In the genomic region with DNA sequence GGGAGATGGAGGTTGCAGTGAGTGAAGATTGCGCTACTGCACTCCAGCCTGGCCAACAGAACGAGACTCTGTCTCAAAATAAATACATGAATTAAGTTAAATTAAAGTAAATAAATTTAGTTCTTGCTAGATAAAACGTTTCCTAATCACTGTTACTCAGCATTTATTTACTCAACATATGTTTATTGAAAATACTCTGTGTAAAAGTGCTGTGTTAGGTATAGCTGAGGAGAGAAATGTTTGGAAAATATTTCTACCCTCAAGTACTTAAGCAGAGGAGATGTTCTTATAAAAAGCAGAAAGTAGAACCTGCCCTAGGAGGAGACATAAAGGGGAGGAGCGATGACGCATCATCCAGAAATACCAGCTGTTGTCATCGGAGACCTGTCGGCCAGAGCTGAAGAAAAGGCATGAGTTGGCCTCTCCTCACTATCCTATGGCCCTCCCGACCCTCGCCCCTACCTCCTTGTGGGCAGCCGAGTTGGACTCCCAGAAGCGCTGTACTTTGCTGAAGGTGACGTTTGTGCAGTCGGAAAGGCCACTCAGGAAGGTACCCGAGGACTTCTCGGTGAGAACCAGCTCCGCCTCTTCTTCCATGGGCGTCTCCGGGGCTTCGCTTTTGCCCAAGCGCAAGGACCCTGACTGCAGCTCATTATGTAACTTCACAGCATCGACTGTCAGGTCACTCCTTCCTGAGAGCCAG, we compare ENCODE assay signal across 8 cellular contexts. TPM values are rescaled to one million over a fixed set of nuclear protein-coding genes. Genes with fewer than 3 reads are reported as not detected.
A peak's percentile ranks its signal among the peaks of the same experiment; 100 is the strongest.
DNase-seq lines count a peak whose midpoint lies in the region; ATAC-seq and TF ChIP-seq lines count a peak whose summit lies in the region.

No MANE protein-coding gene starts in this region.

- peak overlapping the region; percentile 14 for H2AFZ ChIP-seq in ACC112 (ENCODE audit: low read length, unreplicated experiment)
- H2AFZ ChIP-seq in osteoblast (ENCODE audit: low read length) = peak overlapping the region; percentile 87

- peaks cover 4% of the 10 kb centered on the region for H3K4me1 ChIP-seq in ACC112 (ENCODE audit: control insufficient read depth, insufficient read depth, low read length, unreplicated experiment)
- H3K4me1 ChIP-seq in osteoblast (ENCODE audit: insufficient read depth, low read length) = peaks cover 7% of the 10 kb centered on the region

- H4K20me1 ChIP-seq in osteoblast (ENCODE audit: insufficient read depth, low read length) = peaks cover 3% of the 10 kb centered on the region

- H3K27ac Mint-ChIP-seq in activated CD8-positive, alpha-beta memory T cell treated with anti-CD3 and anti-CD28 coated beads, Interleukin-2, amount 10 ng/mL, durations not matched to agents 7 days and 5 days = peak overlapping the region; percentile 93

- H3K27ac ChIP-seq in ACC112 (ENCODE audit: low read depth, low read length) (peak overlapping the region; percentile 78), osteoblast (ENCODE audit: low read depth, low read length) (peak overlapping the region; percentile 97)

- H3K79me2 ChIP-seq in ACC112 (ENCODE audit: control insufficient read depth, insufficient read depth, low read length, unreplicated experiment) = peaks cover 7% of the 10 kb centered on the region
- H3K79me2 ChIP-seq in osteoblast (ENCODE audit: insufficient read depth, low read length) = peaks cover 13% of the 10 kb centered on the region

- peaks cover 15% of the 10 kb centered on the region for H3K4me1 Mint-ChIP-seq in activated CD8-positive, alpha-beta memory T cell treated with anti-CD3 and anti-CD28 coated beads, Interleukin-2, amount 10 ng/mL, durations not matched to agents 7 days and 5 days

- H3K4me3 Mint-ChIP-seq in activated CD8-positive, alpha-beta memory T cell treated with anti-CD3 and anti-CD28 coated beads, Interleukin-2, amount 10 ng/mL, durations not matched to agents 7 days and 5 days = peak overlapping the region; percentile 96

- no peaks in the 10 kb centered on the region for H3K9me3 Mint-ChIP-seq in activated CD8-positive, alpha-beta memory T cell treated with anti-CD3 and anti-CD28 coated beads, Interleukin-2, amount 10 ng/mL, durations not matched to agents 7 days and 5 days (ENCODE audit: low read depth)

- CTCF ChIA-PET in activated CD8-positive, alpha-beta memory T cell treated with anti-CD3 and anti-CD28 coated beads, Interleukin-2, amount 10 ng/mL, durations not matched to agents 7 days and 5 days (lab: Charles Lee) = interaction anchor here (0.9 to 5.5 kb wide), 6 partner anchors 12 to 153 kb away, joined by 4 to 53 read pairs (median 9); no protein-coding TSS in a partner anchor

- H3K27me3 ChIP-seq in ACC112 (ENCODE audit: insufficient read depth, low read length) (no peaks in the 10 kb centered on the region), osteoblast (ENCODE audit: insufficient read depth, low read length) (no peaks in the 10 kb centered on the region)

- no peak for TF ChIP-seq CTCF in GM12875 (IDR thresholded peaks at IDR 0.05; ENCODE audit: borderline replicate concordance, insufficient read depth, low read depth, low read length)
- TF ChIP-seq CTCF in osteoblast (IDR thresholded peaks at IDR 0.05; ENCODE audit: extremely low read depth, low read depth, low read length) = no peak

- no peaks in the 10 kb centered on the region for H3K9me3 ChIP-seq in osteoblast (ENCODE audit: low read depth, low read length)

- no peaks in the 10 kb centered on the region for H3K27me3 Mint-ChIP-seq in activated CD8-positive, alpha-beta memory T cell treated with anti-CD3 and anti-CD28 coated beads, Interleukin-2, amount 10 ng/mL, durations not matched to agents 7 days and 5 days

- peak overlapping the region; percentile 100 for H3K4me2 ChIP-seq in osteoblast (ENCODE audit: insufficient read depth, low read length)

- H3K36me3 ChIP-seq in ACC112 (ENCODE audit: insufficient read depth, low read length) = 0 out of 2 replicates have a peak, but pooled peaks cover 7% of the 10 kb centered on the region
- peaks cover 25% of the 10 kb centered on the region for H3K36me3 ChIP-seq in osteoblast (ENCODE audit: insufficient read depth, low read length)

- H3K36me3 Mint-ChIP-seq in activated CD8-positive, alpha-beta memory T cell treated with anti-CD3 and anti-CD28 coated beads, Interleukin-2, amount 10 ng/mL, durations not matched to agents 7 days and 5 days = peaks cover 8% of the 10 kb centered on the region

- peak; percentile 22 for ATAC-seq in activated CD8-positive, alpha-beta memory T cell treated with anti-CD3 and anti-CD28 coated beads, Interleukin-2, amount 10 ng/mL, durations not matched to agents 7 days and 5 days
- no peak for ATAC-seq in GM19455 (IDR thresholded peaks at IDR 0.05; ENCODE audit: unreplicated experiment)
- no peak for ATAC-seq in HG02870 (IDR thresholded peaks at IDR 0.05; ENCODE audit: unreplicated experiment)

- DNase-seq in NCI-H2227 treated with DMSO at 0.1 percent for 48 hours (lab: John Stamatoyannopoulos, UW) (peak; percentile 55), fibroblast of the conjunctiva (ENCODE audit: low read depth) (peak; percentile 21), osteoblast (ENCODE audit: insufficient read length, low spot score, missing footprints) (peak; percentile 87)
- peak; percentile 71 for DNase-seq in activated CD8-positive, alpha-beta memory T cell treated with anti-CD3 and anti-CD28 coated beads, Interleukin-2, amount 10 ng/mL, durations not matched to agents 7 days and 5 days

- H3K4me3 ChIP-seq in ACC112 (ENCODE audit: low read depth, low read length) (peak overlapping the region; percentile 84), GM12875 (ENCODE audit: low read depth, low read length) (peak overlapping the region; percentile 88), osteoblast (ENCODE audit: insufficient read depth, low read length) (peak overlapping the region; percentile 97)

RNA-seq across cellular contexts. Expression of a gene that starts 1.1 kb away (rescaled TPM):
- 10 to 100 TPM; 30.7 to 38.1 TPM for total RNA-seq in activated CD8-positive, alpha-beta memory T cell treated with anti-CD3 and anti-CD28 coated beads, Interleukin-2, amount 10 ng/mL, durations not matched to agents 7 days and 5 days
- total RNA-seq in osteoblast = 15.0 and 15.9 TPM in 2 replicates

RNA-seq across cellular contexts. Expression of a gene that starts 26.0 kb away (rescaled TPM):
- total RNA-seq in activated CD8-positive, alpha-beta memory T cell treated with anti-CD3 and anti-CD28 coated beads, Interleukin-2, amount 10 ng/mL, durations not matched to agents 7 days and 5 days = 100 to 1,000 TPM; 459 to 582 TPM
- 256 and 330 TPM in 2 replicates for total RNA-seq in osteoblast

RNA-seq across cellular contexts. Expression of a gene that starts 45.8 kb away (rescaled TPM):
- total RNA-seq in activated CD8-positive, alpha-beta memory T cell treated with anti-CD3 and anti-CD28 coated beads, Interleukin-2, amount 10 ng/mL, durations not matched to agents 7 days and 5 days = 10 to 100 TPM; 49.5 to 56.8 TPM
- 40.2 and 47.4 TPM in 2 replicates for total RNA-seq in osteoblast

RNA-seq across cellular contexts. Expression of a gene that starts 46.0 kb away (rescaled TPM):
- total RNA-seq in activated CD8-positive, alpha-beta memory T cell treated with anti-CD3 and anti-CD28 coated beads, Interleukin-2, amount 10 ng/mL, durations not matched to agents 7 days and 5 days = 10 to 100 TPM; 33.1 to 42.4 TPM
- total RNA-seq in osteoblast = 39.8 and 45.1 TPM in 2 replicates

Comparison
In these comparisons a context has a peak if more than half of its experiments do, and no peak if none do; other contexts are left out.
1. DNase-seq: peak in every context shown above with its lines; median percentile 87 in osteoblast; 71 in activated CD8-positive, alpha-beta memory T cell treated with anti-CD3 and anti-CD28 coated beads, Interleukin-2, amount 10 ng/mL, durations not matched to agents 7 days and 5 days; 55 in NCI-H2227 treated with DMSO at 0.1 percent for 48 hours; 21 in fibroblast of the conjunctiva.